19 cellular contexts compared by ENCODE assay signal in genomic region chr17:58789160-58789559, GRCh38.
"Had no signal": no experiment of that assay in that cellular context is flagged by ENCODE, and none has a peak within 500 bp of the region (broad histone marks: within the 10 kb centered on the region; RNA-seq: fewer than 3 reads in every experiment).

No MANE protein-coding gene starts in this region.

- H3K4me1 ChIP-seq: suprapubic skin, vagina had no signal

- H3K36me3 Mint-ChIP-seq: activated naive CD8-positive, alpha-beta T cell treated with anti-CD3 and anti-CD28 coated beads, Interleukin-2, amount 10 ng/mL, durations not matched to agents 7 days and 5 days; immature natural killer cell had no signal

- H3K27ac ChIP-seq: dorsolateral prefrontal cortex, SJCRH30, suprapubic skin, vagina had no signal

- H3K9me3 Mint-ChIP-seq: activated naive CD8-positive, alpha-beta T cell treated with anti-CD3 and anti-CD28 coated beads, Interleukin-2, amount 10 ng/mL, durations not matched to agents 7 days and 5 days; immature natural killer cell; neural crest cell had no signal

- H3K27ac Mint-ChIP-seq: activated naive CD8-positive, alpha-beta T cell treated with anti-CD3 and anti-CD28 coated beads, Interleukin-2, amount 10 ng/mL, durations not matched to agents 7 days and 5 days; immature natural killer cell had no signal

- DNase-seq: activated CD4-positive, alpha-beta T cell treated with anti-CD3 and anti-CD28 coated beads for 1 hour; activated CD8-positive, alpha-beta memory T cell treated with anti-CD3 and anti-CD28 coated beads for 24 hours; activated CD8-positive, alpha-beta memory T cell treated with anti-CD3 and anti-CD28 coated beads, Interleukin-2, amount 50 U/mL, for 48 hours; activated naive CD8-positive, alpha-beta T cell treated with anti-CD3 and anti-CD28 coated beads, Interleukin-2, amount 10 ng/mL, durations not matched to agents 7 days and 5 days; anterior cingulate cortex; caudate nucleus; dorsolateral prefrontal cortex; immature natural killer cell; left ventricle myocardium superior; retina; stimulated activated CD8-positive, alpha-beta memory T cell treated with anti-CD3 and anti-CD28 coated beads, Interleukin-4, amount 100 ng/mL, for 48 hours; stimulated activated naive CD4-positive, alpha-beta T cell treated with Interleukin-2 at 50 U/mL for 16 hours; T1000; trophoblast cell had no signal

- H3K9me3 ChIP-seq: SJCRH30, suprapubic skin, vagina had no signal

- H3K4me3 Mint-ChIP-seq: activated naive CD8-positive, alpha-beta T cell treated with anti-CD3 and anti-CD28 coated beads, Interleukin-2, amount 10 ng/mL, durations not matched to agents 7 days and 5 days; brain; immature natural killer cell; neural crest cell had no signal

- H3K27me3 Mint-ChIP-seq: brain had no signal

- H3K4me3 ChIP-seq: dorsolateral prefrontal cortex, SJCRH30, suprapubic skin, vagina had no signal

- H3K36me3 ChIP-seq: SJCRH30, suprapubic skin, vagina had no signal

- ATAC-seq: left ventricle myocardium superior had no signal

- H3K4me1 Mint-ChIP-seq: activated naive CD8-positive, alpha-beta T cell treated with anti-CD3 and anti-CD28 coated beads, Interleukin-2, amount 10 ng/mL, durations not matched to agents 7 days and 5 days; immature natural killer cell had no signal

- H3K27me3 ChIP-seq: dorsolateral prefrontal cortex, SJCRH30, suprapubic skin, vagina had no signal
